Comparison of ENCODE assay signal across 19 cellular contexts in the genomic region with DNA sequence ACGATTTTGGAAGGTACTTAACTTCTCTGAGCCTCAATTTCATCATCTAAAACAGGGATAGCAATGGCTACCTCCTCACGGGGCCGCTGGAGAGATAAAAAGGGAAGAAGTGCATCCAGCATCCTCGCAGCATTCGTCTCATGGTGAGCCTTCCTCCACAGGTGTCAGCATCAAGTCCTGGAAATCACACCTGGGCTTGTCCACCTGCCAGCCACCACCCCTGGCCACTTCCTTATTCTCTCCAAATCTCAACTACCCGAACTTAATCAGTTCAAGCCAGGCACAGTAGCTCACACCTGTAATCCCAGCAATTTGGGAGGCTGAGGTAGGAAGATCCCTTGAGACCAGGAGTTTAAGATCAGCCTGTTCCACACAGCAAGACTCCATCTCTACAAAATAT.
"Had no signal": no experiment of that assay in that cellular context is flagged by ENCODE, and none has a peak within 500 bp of the region (broad histone marks: within the 10 kb centered on the region; RNA-seq: fewer than 3 reads in every experiment).

No MANE protein-coding gene starts in this region.

- H3K27ac ChIP-seq: coronary artery, sigmoid colon, tibial nerve had no signal

- H3K4me1 Mint-ChIP-seq: activated CD4-positive, alpha-beta T cell treated with anti-CD3 and anti-CD28 coated beads for 36 hours; T-cell had no signal

- H3K27ac Mint-ChIP-seq: activated CD4-positive, alpha-beta memory T cell treated with anti-CD3 and anti-CD28 coated beads, Interleukin-2, amount 10 ng/mL, durations not matched to agents 7 days and 5 days; activated CD4-positive, alpha-beta T cell treated with anti-CD3 and anti-CD28 coated beads for 36 hours; activated naive CD4-positive, alpha-beta T cell treated with anti-CD3 and anti-CD28 coated beads, Interleukin-2, amount 10 ng/mL, durations not matched to agents 7 days and 5 days; activated naive CD8-positive, alpha-beta T cell treated with anti-CD3 and anti-CD28 coated beads, Interleukin-2, amount 50 U/mL, for 24 hours; activated T-cell treated with anti-CD3 and anti-CD28 coated beads, Interleukin-2, amount 50 U/mL, for 72 hours; mesothelial cell of epicardium; natural killer cell; T-cell; WTC11 had no signal

- H3K9me3 ChIP-seq: sigmoid colon, tibial nerve had no signal

- DNase-seq: activated CD4-positive, alpha-beta memory T cell treated with anti-CD3 and anti-CD28 coated beads, Interleukin-2, amount 10 ng/mL, durations not matched to agents 7 days and 5 days; activated CD4-positive, alpha-beta T cell treated with anti-CD3 and anti-CD28 coated beads for 36 hours; activated effector memory CD4-positive, alpha-beta T cell treated with anti-CD3 and anti-CD28 coated beads, Interleukin-2, amount 50 U/mL, for 16 hours; activated naive CD4-positive, alpha-beta T cell treated with anti-CD3 and anti-CD28 coated beads, Interleukin-2, amount 10 ng/mL, durations not matched to agents 7 days and 5 days; activated naive CD8-positive, alpha-beta T cell treated with anti-CD3 and anti-CD28 coated beads, Interleukin-2, amount 50 U/mL, for 24 hours; activated T-cell treated with anti-CD3 and anti-CD28 coated beads, Interleukin-2, amount 50 U/mL, for 72 hours; cerebellar nuclear complex; erythroblast; foreskin melanocyte; natural killer cell; sigmoid colon; stimulated activated CD4-positive, alpha-beta T cell treated with anti-CD3 and anti-CD28 coated beads, Interleukin-4, amount 100 ng/mL, for 1 hour; stimulated activated naive CD8-positive, alpha-beta T cell treated with anti-CD3 and anti-CD28 coated beads, Interleukin-15, Interleukin-2, amounts not matched to agents 100 U/mL and 50 U/mL, for 24 hours; T-cell had no signal

- H3K27me3 ChIP-seq: sigmoid colon, tibial nerve had no signal

- H3K36me3 Mint-ChIP-seq: activated naive CD4-positive, alpha-beta T cell treated with anti-CD3 and anti-CD28 coated beads, Interleukin-2, amount 10 ng/mL, durations not matched to agents 7 days and 5 days; mesothelial cell of epicardium; natural killer cell; T-cell; WTC11 had no signal

- H3K4me3 ChIP-seq: coronary artery, lung, sigmoid colon, tibial nerve had no signal

- H3K4me3 Mint-ChIP-seq: activated CD4-positive, alpha-beta memory T cell treated with anti-CD3 and anti-CD28 coated beads, Interleukin-2, amount 10 ng/mL, durations not matched to agents 7 days and 5 days; activated CD4-positive, alpha-beta T cell treated with anti-CD3 and anti-CD28 coated beads for 36 hours; activated naive CD4-positive, alpha-beta T cell treated with anti-CD3 and anti-CD28 coated beads, Interleukin-2, amount 10 ng/mL, durations not matched to agents 7 days and 5 days; activated naive CD8-positive, alpha-beta T cell treated with anti-CD3 and anti-CD28 coated beads, Interleukin-2, amount 50 U/mL, for 24 hours; activated T-cell treated with anti-CD3 and anti-CD28 coated beads, Interleukin-2, amount 50 U/mL, for 72 hours; mesothelial cell of epicardium; natural killer cell; T-cell; WTC11 had no signal

- ATAC-seq: activated CD4-positive, alpha-beta T cell treated with anti-CD3 and anti-CD28 coated beads for 36 hours; activated naive CD8-positive, alpha-beta T cell treated with anti-CD3 and anti-CD28 coated beads, Interleukin-2, amount 50 U/mL, for 24 hours; activated T-cell treated with anti-CD3 and anti-CD28 coated beads, Interleukin-2, amount 50 U/mL, for 72 hours; natural killer cell; stimulated activated naive CD8-positive, alpha-beta T cell treated with anti-CD3 and anti-CD28 coated beads, Interleukin-15, Interleukin-2, amounts not matched to agents 100 U/mL and 50 U/mL, for 24 hours; T-cell; WTC11 had no signal

- H3K9me3 Mint-ChIP-seq: activated CD4-positive, alpha-beta memory T cell treated with anti-CD3 and anti-CD28 coated beads, Interleukin-2, amount 10 ng/mL, durations not matched to agents 7 days and 5 days; activated naive CD4-positive, alpha-beta T cell treated with anti-CD3 and anti-CD28 coated beads, Interleukin-2, amount 10 ng/mL, durations not matched to agents 7 days and 5 days; activated naive CD8-positive, alpha-beta T cell treated with anti-CD3 and anti-CD28 coated beads, Interleukin-2, amount 50 U/mL, for 24 hours; activated T-cell treated with anti-CD3 and anti-CD28 coated beads, Interleukin-2, amount 50 U/mL, for 72 hours; mesothelial cell of epicardium; natural killer cell; T-cell; WTC11 had no signal

- H3K36me3 ChIP-seq: sigmoid colon, tibial nerve had no signal
